9 cellular contexts compared by ENCODE assay signal in genomic region chr19:49614096-49614857, GRCh38. TPM values are rescaled to one million over a fixed set of nuclear protein-coding genes. Genes with fewer than 3 reads are reported as not detected.
DNase-seq lines count a peak whose midpoint lies in the region; TF ChIP-seq lines count a peak whose summit lies in the region.
"Had no signal": no experiment of that assay in that cellular context is flagged by ENCODE, and none has a peak within 500 bp of the region (broad histone marks: within the 10 kb centered on the region; RNA-seq: fewer than 3 reads in every experiment).

No MANE protein-coding gene starts in this region.

- H3K36me3 ChIP-seq in left ventricle myocardium inferior: peaks cover 69% of the 10 kb centered on the region

- H3K27me3 ChIP-seq in left ventricle myocardium inferior (ENCODE audit: low read depth): no peaks in the 10 kb centered on the region

- peaks cover 60% of the 10 kb centered on the region for H3K36me3 Mint-ChIP-seq in activated CD4-positive, alpha-beta memory T cell treated with anti-CD3 and anti-CD28 coated beads, Interleukin-2, amount 10 ng/mL, durations not matched to agents 7 days and 5 days (ENCODE audit: low read depth)

- TF ChIP-seq CTCF in GM13977 (IDR thresholded peaks at IDR 0.05; ENCODE audit: extremely low read depth, insufficient read depth, missing control alignments) (peak; percentile 6), left ventricle myocardium inferior (IDR thresholded peaks at IDR 0.05; ENCODE audit: borderline replicate concordance) (no peak)

- peak overlapping the region; percentile 70 for H3K27ac Mint-ChIP-seq in activated CD4-positive, alpha-beta memory T cell treated with anti-CD3 and anti-CD28 coated beads, Interleukin-2, amount 10 ng/mL, durations not matched to agents 7 days and 5 days

- peaks cover 17% of the 10 kb centered on the region for H3K4me1 Mint-ChIP-seq in activated CD4-positive, alpha-beta memory T cell treated with anti-CD3 and anti-CD28 coated beads, Interleukin-2, amount 10 ng/mL, durations not matched to agents 7 days and 5 days

- in situ Hi-C loops in GM13977 (cut with MboI; ENCODE audit: low pct_unique_long_range_greater_than_20kb, low sequenced_read_pairs, unreplicated experiment): no loop called here

- H3K27ac ChIP-seq in caudate nucleus (ENCODE audit: low read depth, low read length) (no peak overlapping the region), left ventricle myocardium inferior (replicated peaks) (no peak overlapping the region)

- H3K4me3 ChIP-seq in left ventricle myocardium inferior: no peak overlapping the region

- intact Hi-C loops in left ventricle myocardium inferior (cut with micrococcal nuclease): no loop called here

- H3K27me3 Mint-ChIP-seq in activated CD4-positive, alpha-beta memory T cell treated with anti-CD3 and anti-CD28 coated beads, Interleukin-2, amount 10 ng/mL, durations not matched to agents 7 days and 5 days: no peaks in the 10 kb centered on the region

- CTCF ChIA-PET in activated CD4-positive, alpha-beta memory T cell treated with anti-CD3 and anti-CD28 coated beads, Interleukin-2, amount 10 ng/mL, durations not matched to agents 7 days and 5 days (lab: Charles Lee): no interaction called here

- H3K4me1 ChIP-seq in left ventricle myocardium inferior: peaks cover 27% of the 10 kb centered on the region

- no peak overlapping the region for H3K4me3 Mint-ChIP-seq in activated CD4-positive, alpha-beta memory T cell treated with anti-CD3 and anti-CD28 coated beads, Interleukin-2, amount 10 ng/mL, durations not matched to agents 7 days and 5 days

- POLR2A ChIA-PET in activated CD4-positive, alpha-beta memory T cell treated with anti-CD3 and anti-CD28 coated beads, Interleukin-2, amount 10 ng/mL, durations not matched to agents 7 days and 5 days (lab: Charles Lee): interaction anchor here (0.7 to 1.7 kb wide), 3 partner anchors 13 to 62 kb away, joined by 3 to 4 read pairs (median 3); no protein-coding TSS in a partner anchor

- peak; percentile 97 for DNase-seq in A172 (ENCODE audit: low spot score)
- peak; percentile 41 for DNase-seq in GM13977 (ENCODE audit: low spot score)
- DNase-seq in activated CD4-positive, alpha-beta memory T cell treated with anti-CD3 and anti-CD28 coated beads, Interleukin-2, amount 10 ng/mL, durations not matched to agents 7 days and 5 days: no peak
- DNase-seq in hepatic stellate cell (ENCODE audit: low spot score): peak; percentile 86
- no peak for DNase-seq in NCI-H345 (lab: John Stamatoyannopoulos, UW)
- DNase-seq in caudate nucleus (lab: John Stamatoyannopoulos, UW): no peak
- no peak for DNase-seq in anterior cingulate cortex (lab: John Stamatoyannopoulos, UW)
- DNase-seq in left ventricle myocardium inferior: no peak
- DNase-seq: SHP77 treated with DMSO at 0.1 percent for 48 hours had no signal

- no peaks in the 10 kb centered on the region for H3K9me3 Mint-ChIP-seq in activated CD4-positive, alpha-beta memory T cell treated with anti-CD3 and anti-CD28 coated beads, Interleukin-2, amount 10 ng/mL, durations not matched to agents 7 days and 5 days

- H3K9me3 ChIP-seq in left ventricle myocardium inferior (replicated peaks): peaks cover 5% of the 10 kb centered on the region

RNA-seq across cellular contexts. Expression of gene PRR12, which starts 23.3 kb away (rescaled TPM):
- 2.3 and 4.7 TPM in 2 replicates for total RNA-seq in A172 (2014; rRNA removed; shearing (Covaris generic))
- total RNA-seq in activated CD4-positive, alpha-beta memory T cell treated with anti-CD3 and anti-CD28 coated beads, Interleukin-2, amount 10 ng/mL, durations not matched to agents 7 days and 5 days: 10 to 100 TPM; 33.0 to 36.2 TPM
- total RNA-seq in left ventricle myocardium inferior: 15.5 TPM

RNA-seq across cellular contexts. Expression of gene RRAS, which starts 25.7 kb away (rescaled TPM):
- 32.0 and 34.5 TPM in 2 replicates for total RNA-seq in A172 (2014; rRNA removed; shearing (Covaris generic))
- total RNA-seq in activated CD4-positive, alpha-beta memory T cell treated with anti-CD3 and anti-CD28 coated beads, Interleukin-2, amount 10 ng/mL, durations not matched to agents 7 days and 5 days: 10 to 100 TPM; 17.8 to 18.1 TPM
- total RNA-seq in left ventricle myocardium inferior: 116 TPM

RNA-seq across cellular contexts. Expression of gene SCAF1, which starts 27.7 kb away (rescaled TPM):
- 28.8 and 31.9 TPM in 2 replicates for total RNA-seq in A172 (2014; rRNA removed; shearing (Covaris generic))
- 10 to 100 TPM; 65.3 to 66.4 TPM for total RNA-seq in activated CD4-positive, alpha-beta memory T cell treated with anti-CD3 and anti-CD28 coated beads, Interleukin-2, amount 10 ng/mL, durations not matched to agents 7 days and 5 days
- total RNA-seq in left ventricle myocardium inferior: 38.8 TPM

RNA-seq across cellular contexts. Expression of gene PRRG2, which starts 33.2 kb away (rescaled TPM):
- 0.43 and 0.79 TPM in 2 replicates for total RNA-seq in A172 (2014; rRNA removed; shearing (Covaris generic))
- total RNA-seq in activated CD4-positive, alpha-beta memory T cell treated with anti-CD3 and anti-CD28 coated beads, Interleukin-2, amount 10 ng/mL, durations not matched to agents 7 days and 5 days: 1 to 10 TPM; 1.0 to 1.1 TPM
- 0.88 TPM for total RNA-seq in left ventricle myocardium inferior

RNA-seq across cellular contexts. Expression of gene NOSIP, which starts 33.9 kb away (rescaled TPM):
- total RNA-seq in A172 (2014; rRNA removed; shearing (Covaris generic)): 131 and 142 TPM in 2 replicates
- 100 to 1,000 TPM; 162 to 163 TPM for total RNA-seq in activated CD4-positive, alpha-beta memory T cell treated with anti-CD3 and anti-CD28 coated beads, Interleukin-2, amount 10 ng/mL, durations not matched to agents 7 days and 5 days
- total RNA-seq in left ventricle myocardium inferior: 47.3 TPM

Comparison
In these comparisons a context has a peak if more than half of its experiments do, and no peak if none do; other contexts are left out.
1. DNase-seq: peak in A172 (single experiment), GM13977 (single experiment) and hepatic stellate cell (single experiment); none in activated CD4-positive, alpha-beta memory T cell treated with anti-CD3 and anti-CD28 coated beads, Interleukin-2, amount 10 ng/mL, durations not matched to agents 7 days and 5 days (single experiment), NCI-H345 (single experiment), caudate nucleus (0 of 61), anterior cingulate cortex (0 of 58) and left ventricle myocardium inferior (single experiment).